In the genomic region with DNA sequence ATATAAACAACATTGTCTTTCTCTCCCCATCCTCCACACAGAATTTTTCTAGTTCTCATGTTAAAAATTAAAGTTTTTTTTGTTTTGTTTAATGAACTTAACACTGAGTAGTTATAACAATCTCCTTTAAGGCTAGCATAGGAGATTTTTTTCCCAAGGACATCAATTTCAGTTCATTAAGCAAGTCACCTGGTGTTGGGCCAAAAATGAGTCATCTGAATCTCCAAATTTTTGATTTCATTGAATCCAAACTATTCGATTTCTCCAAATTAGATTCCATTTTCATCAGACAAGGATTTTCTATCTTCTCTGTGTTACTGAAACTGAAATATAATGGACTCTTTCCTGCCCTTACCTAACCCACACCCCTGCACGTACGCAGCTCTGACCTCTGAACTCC, we compare ENCODE assay signal across 23 cellular contexts.
"Had no signal": no experiment of that assay in that cellular context is flagged by ENCODE, and none has a peak within 500 bp of the region (broad histone marks: within the 10 kb centered on the region; RNA-seq: fewer than 3 reads in every experiment).

No MANE protein-coding gene starts in this region.

- H3K27me3 ChIP-seq: gastrocnemius medialis, sigmoid colon, stomach, tibial artery, upper lobe of left lung, uterus had no signal

- H3K9ac ChIP-seq: parathyroid adenoma had no signal

- H3K9me3 ChIP-seq: gastrocnemius medialis, prostate gland, sigmoid colon, stomach, tibial artery, upper lobe of left lung, uterus had no signal

- H3K4me1 ChIP-seq: gastrocnemius medialis, heart right ventricle, parathyroid adenoma, prostate gland, sigmoid colon, stomach, tibial artery, upper lobe of left lung, uterus had no signal

- FAIRE-seq: endothelial cell of umbilical vein, islet of Langerhans had no signal

- H2AFZ ChIP-seq: parathyroid adenoma had no signal

- H3K27ac ChIP-seq: coronary artery, gastrocnemius medialis, heart right ventricle, parathyroid adenoma, prostate gland, sigmoid colon, skin epidermis, stomach, tibial artery, upper lobe of left lung, uterus had no signal

- ATAC-seq: gastrocnemius medialis; heart right ventricle; naive thymus-derived CD4-positive, alpha-beta T cell had no signal

- H3K36me3 ChIP-seq: gastrocnemius medialis, heart right ventricle, prostate gland, sigmoid colon, stomach, tibial artery, upper lobe of left lung, uterus had no signal

- H3K4me3 ChIP-seq: coronary artery, gastrocnemius medialis, heart right ventricle, prostate gland, sigmoid colon, skin epidermis, stomach, tibial artery, upper lobe of left lung, uterus had no signal

- H3K79me2 ChIP-seq: parathyroid adenoma had no signal

- DNase-seq: effector CD4-positive, alpha-beta T cell; endodermal cell; erythroblast; gastrocnemius medialis; heart right ventricle; hypothalamus; kidney glomerular epithelial cell; mammary epithelial cell; naive thymus-derived CD4-positive, alpha-beta T cell; nephron progenitor cell; sigmoid colon; stimulated activated CD4-positive, alpha-beta T cell treated with anti-CD3 and anti-CD28 coated beads, Interleukin-2, amount 100 ng/mL, for 24 hours; stimulated activated naive CD4-positive, alpha-beta T cell; stomach; tibial artery; upper lobe of left lung; uterus had no signal
